In genomic region chr3:194351080-194351672, GRCh38 we compare ENCODE assay signal across 2 cellular contexts.
TF ChIP-seq lines count a peak whose summit lies in the region.

CPN2 (minus strand) TSS chr3:194351328; CDS start chr3:194342702, 8,626 bp downstream.

TF ChIP-seq in WTC11, 78 proteins besides CTCF, POLR2A, EP300 and RAD21:
- no peak for TF ChIP-seq AR (CRISPR knock-in tag; IDR thresholded peaks at IDR 0.05)
- TF ChIP-seq ZNF219 (CRISPR knock-in tag; IDR thresholded peaks at IDR 0.05; ENCODE audit: borderline replicate concordance), result no peak
- TF ChIP-seq, protein P1, sequence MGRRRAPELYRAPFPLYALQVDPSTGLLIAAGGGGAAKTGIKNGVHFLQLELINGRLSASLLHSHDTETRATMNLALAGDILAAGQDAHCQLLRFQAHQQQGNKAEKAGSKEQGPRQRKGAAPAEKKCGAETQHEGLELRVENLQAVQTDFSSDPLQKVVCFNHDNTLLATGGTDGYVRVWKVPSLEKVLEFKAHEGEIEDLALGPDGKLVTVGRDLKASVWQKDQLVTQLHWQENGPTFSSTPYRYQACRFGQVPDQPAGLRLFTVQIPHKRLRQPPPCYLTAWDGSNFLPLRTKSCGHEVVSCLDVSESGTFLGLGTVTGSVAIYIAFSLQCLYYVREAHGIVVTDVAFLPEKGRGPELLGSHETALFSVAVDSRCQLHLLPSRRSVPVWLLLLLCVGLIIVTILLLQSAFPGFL (CRISPR knock-in tag; IDR thresholded peaks at IDR 0.05; ENCODE audit: borderline replicate concordance), result no peak; the same call in 1 of the 2 replicates
- no peak for TF ChIP-seq JUN (CRISPR knock-in tag; IDR thresholded peaks at IDR 0.05)
- TF ChIP-seq SMAD4 (CRISPR knock-in tag; IDR thresholded peaks at IDR 0.05), result no peak
- TF ChIP-seq, protein P2, sequence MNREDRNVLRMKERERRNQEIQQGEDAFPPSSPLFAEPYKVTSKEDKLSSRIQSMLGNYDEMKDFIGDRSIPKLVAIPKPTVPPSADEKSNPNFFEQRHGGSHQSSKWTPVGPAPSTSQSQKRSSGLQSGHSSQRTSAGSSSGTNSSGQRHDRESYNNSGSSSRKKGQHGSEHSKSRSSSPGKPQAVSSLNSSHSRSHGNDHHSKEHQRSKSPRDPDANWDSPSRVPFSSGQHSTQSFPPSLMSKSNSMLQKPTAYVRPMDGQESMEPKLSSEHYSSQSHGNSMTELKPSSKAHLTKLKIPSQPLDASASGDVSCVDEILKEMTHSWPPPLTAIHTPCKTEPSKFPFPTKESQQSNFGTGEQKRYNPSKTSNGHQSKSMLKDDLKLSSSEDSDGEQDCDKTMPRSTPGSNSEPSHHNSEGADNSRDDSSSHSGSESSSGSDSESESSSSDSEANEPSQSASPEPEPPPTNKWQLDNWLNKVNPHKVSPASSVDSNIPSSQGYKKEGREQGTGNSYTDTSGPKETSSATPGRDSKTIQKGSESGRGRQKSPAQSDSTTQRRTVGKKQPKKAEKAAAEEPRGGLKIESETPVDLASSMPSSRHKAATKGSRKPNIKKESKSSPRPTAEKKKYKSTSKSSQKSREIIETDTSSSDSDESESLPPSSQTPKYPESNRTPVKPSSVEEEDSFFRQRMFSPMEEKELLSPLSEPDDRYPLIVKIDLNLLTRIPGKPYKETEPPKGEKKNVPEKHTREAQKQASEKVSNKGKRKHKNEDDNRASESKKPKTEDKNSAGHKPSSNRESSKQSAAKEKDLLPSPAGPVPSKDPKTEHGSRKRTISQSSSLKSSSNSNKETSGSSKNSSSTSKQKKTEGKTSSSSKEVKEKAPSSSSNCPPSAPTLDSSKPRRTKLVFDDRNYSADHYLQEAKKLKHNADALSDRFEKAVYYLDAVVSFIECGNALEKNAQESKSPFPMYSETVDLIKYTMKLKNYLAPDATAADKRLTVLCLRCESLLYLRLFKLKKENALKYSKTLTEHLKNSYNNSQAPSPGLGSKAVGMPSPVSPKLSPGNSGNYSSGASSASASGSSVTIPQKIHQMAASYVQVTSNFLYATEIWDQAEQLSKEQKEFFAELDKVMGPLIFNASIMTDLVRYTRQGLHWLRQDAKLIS (CRISPR knock-in tag; IDR thresholded peaks at IDR 0.05; ENCODE audit: borderline replicate concordance), result no peak
- no peak for TF ChIP-seq ZNF416 (CRISPR knock-in tag; IDR thresholded peaks at IDR 0.05)
- no peak for TF ChIP-seq NFATC4 (CRISPR knock-in tag; IDR thresholded peaks at IDR 0.05)
- no peak for TF ChIP-seq ZNF396 (CRISPR knock-in tag; IDR thresholded peaks at IDR 0.05; ENCODE audit: borderline replicate concordance)
- TF ChIP-seq ZNF138 (CRISPR knock-in tag; conservative IDR thresholded peaks at IDR 0.05), result no peak
- no peak for TF ChIP-seq GABPB1 (CRISPR knock-in tag; IDR thresholded peaks at IDR 0.05)
- TF ChIP-seq ERG (CRISPR knock-in tag; IDR thresholded peaks at IDR 0.05), result no peak
- no peak for TF ChIP-seq PRRX2 (CRISPR knock-in tag; IDR thresholded peaks at IDR 0.05)
TF ChIP-seq in WTC11: peak in this region for 0.

TF ChIP-seq in liver, 16 proteins besides CTCF, POLR2A, EP300 and RAD21:
- TF ChIP-seq, protein P3, sequence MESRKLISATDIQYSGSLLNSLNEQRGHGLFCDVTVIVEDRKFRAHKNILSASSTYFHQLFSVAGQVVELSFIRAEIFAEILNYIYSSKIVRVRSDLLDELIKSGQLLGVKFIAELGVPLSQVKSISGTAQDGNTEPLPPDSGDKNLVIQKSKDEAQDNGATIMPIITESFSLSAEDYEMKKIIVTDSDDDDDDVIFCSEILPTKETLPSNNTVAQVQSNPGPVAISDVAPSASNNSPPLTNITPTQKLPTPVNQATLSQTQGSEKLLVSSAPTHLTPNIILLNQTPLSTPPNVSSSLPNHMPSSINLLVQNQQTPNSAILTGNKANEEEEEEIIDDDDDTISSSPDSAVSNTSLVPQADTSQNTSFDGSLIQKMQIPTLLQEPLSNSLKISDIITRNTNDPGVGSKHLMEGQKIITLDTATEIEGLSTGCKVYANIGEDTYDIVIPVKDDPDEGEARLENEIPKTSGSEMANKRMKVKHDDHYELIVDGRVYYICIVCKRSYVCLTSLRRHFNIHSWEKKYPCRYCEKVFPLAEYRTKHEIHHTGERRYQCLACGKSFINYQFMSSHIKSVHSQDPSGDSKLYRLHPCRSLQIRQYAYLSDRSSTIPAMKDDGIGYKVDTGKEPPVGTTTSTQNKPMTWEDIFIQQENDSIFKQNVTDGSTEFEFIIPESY (IDR thresholded peaks at IDR 0.05), result no peak
- TF ChIP-seq RXRA (IDR thresholded peaks at IDR 0.05) (peak; percentile 87 to 93), ATF3 (IDR thresholded peaks at IDR 0.05) (no peak), MAX (IDR thresholded peaks at IDR 0.05) (no peak), HNF4A (conservative IDR thresholded peaks at IDR 0.05) (peak; percentile 85 to 89), FOXA1 (IDR thresholded peaks at IDR 0.05) (peak; percentile 23), NR2F2 (IDR thresholded peaks at IDR 0.05) (peak; percentile 57), GABPA (IDR thresholded peaks at IDR 0.05 in 1 of 2, conservative IDR thresholded peaks at IDR 0.05 in 1 of 2) (peak in 1 of 2 donors; percentile 37), FOXA2 (IDR thresholded peaks at IDR 0.05) (peak; percentile 48), EGR1 (IDR thresholded peaks at IDR 0.05; ENCODE audit: low read depth in 2 of 2) (peak in 1 of 2 donors; percentile 63), REST (IDR thresholded peaks at IDR 0.05) (peak; percentile 90), SP1 (IDR thresholded peaks at IDR 0.05) (peak; percentile 75), TAF1 (conservative IDR thresholded peaks at IDR 0.05) (peak; percentile 94), YY1 (IDR thresholded peaks at IDR 0.05) (no peak), HNF4G (IDR thresholded peaks at IDR 0.05) (peak; percentile 71), JUND (IDR thresholded peaks at IDR 0.05) (peak in 1 of 2 donors; percentile 52)
